16 cellular contexts compared by ENCODE assay signal in the genomic region with DNA sequence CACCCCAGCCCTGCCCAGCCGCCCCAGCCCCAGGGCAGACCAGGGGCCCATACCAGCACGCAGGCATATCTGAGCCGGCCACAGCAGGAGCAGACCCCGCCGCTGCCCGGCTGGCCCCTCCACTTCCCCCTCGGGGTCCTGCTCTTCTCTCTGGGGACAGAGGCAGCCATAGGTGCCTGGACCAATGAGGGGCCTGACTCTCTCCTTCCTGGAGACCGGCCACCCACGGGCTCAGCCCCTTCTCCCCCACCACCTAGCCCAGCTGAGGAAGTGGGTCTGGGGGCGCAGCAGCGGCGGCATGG. TPM values are rescaled to one million over a fixed set of nuclear protein-coding genes. Genes with fewer than 3 reads are reported as not detected.
DNase-seq lines count a peak whose midpoint lies in the region; ATAC-seq and TF ChIP-seq lines count a peak whose summit lies in the region.
"Had no signal": no experiment of that assay in that cellular context is flagged by ENCODE, and none has a peak within 500 bp of the region (broad histone marks: within the 10 kb centered on the region; RNA-seq: fewer than 3 reads in every experiment).

No MANE protein-coding gene starts in this region.

- H3K36me3 Mint-ChIP-seq in T-helper 2 cell treated with Interferon-gamma antibody and Interleukin-4, amounts not matched to agents 5 μg/mL and 100 μg/mL, for 36 hours (ENCODE audit: low read depth), result peaks cover 64% of the 10 kb centered on the region
- peaks cover 85% of the 10 kb centered on the region for H3K36me3 Mint-ChIP-seq in central memory CD8-positive, alpha-beta T cell (ENCODE audit: insufficient read depth)

- H3K9me3 ChIP-seq in Karpas-422 (ENCODE audit: low read length) (no peaks in the 10 kb centered on the region), A673 (ENCODE audit: low read depth, low read length, poor library complexity, severe bottlenecking) (no peaks in the 10 kb centered on the region)
- H3K9me3 ChIP-seq: suprapubic skin had no signal

- H3K27me3 ChIP-seq in Karpas-422 (ENCODE audit: low read length), result no peaks in the 10 kb centered on the region
- no peaks in the 10 kb centered on the region for H3K27me3 ChIP-seq in A673 (replicated peaks; ENCODE audit: insufficient read depth, low read depth, low read length, poor library complexity)
- H3K27me3 ChIP-seq: suprapubic skin had no signal

- peak overlapping the region; percentile 96 for H3K9ac ChIP-seq in Karpas-422 (ENCODE audit: low read length)

- BruUV-seq in A673 (replicated peaks; lab: Mats Ljungman, UMichigan), result no TSS peak

- H3K4me2 ChIP-seq in Karpas-422 (ENCODE audit: low read depth, low read length, poor library complexity, severe bottlenecking), result peak overlapping the region; percentile 98

- ATAC-seq in central memory CD8-positive, alpha-beta T cell (replicated peaks; ENCODE audit: extremely low read depth, poor library complexity, severe bottlenecking), result no peak
- ATAC-seq in sciatic nerve (no peak), HG02623 (IDR thresholded peaks at IDR 0.05; ENCODE audit: unreplicated experiment) (no peak)

- H3K9me3 Mint-ChIP-seq in T-helper 2 cell treated with Interferon-gamma antibody and Interleukin-4, amounts not matched to agents 5 μg/mL and 100 μg/mL, for 36 hours, result no peaks in the 10 kb centered on the region
- no peaks in the 10 kb centered on the region for H3K9me3 Mint-ChIP-seq in central memory CD8-positive, alpha-beta T cell

- no peaks in the 10 kb centered on the region for H3K9me2 ChIP-seq in Karpas-422 (replicated peaks; ENCODE audit: insufficient read depth, low read length)

- H3K27ac ChIP-seq in Karpas-422 (ENCODE audit: low read length), result peak overlapping the region; percentile 92
- no peak overlapping the region for H3K27ac ChIP-seq in A673 (ENCODE audit: low read depth, low read length, poor library complexity, severe bottlenecking)

- peaks cover 43% of the 10 kb centered on the region for H3K79me2 ChIP-seq in Karpas-422 (ENCODE audit: low read length)

- POLR2A ChIA-PET in A673 (lab: Charles Lee; ENCODE audit: low non-redundant PET), result no interaction called here

- peaks cover 15% of the 10 kb centered on the region for H3K36me3 ChIP-seq in Karpas-422 (ENCODE audit: insufficient read depth, low read length)
- no peaks in the 10 kb centered on the region for H3K36me3 ChIP-seq in A673 (ENCODE audit: insufficient read depth, low read length, poor library complexity, severe bottlenecking)

- no peak for DNase-seq in T-helper 2 cell treated with Interferon-gamma antibody and Interleukin-4, amounts not matched to agents 5 μg/mL and 100 μg/mL, for 36 hours (ENCODE audit: low spot score)
- DNase-seq in T-helper 2 cell, result no peak
- no peak for DNase-seq in Karpas-422
- no peak for DNase-seq in central memory CD8-positive, alpha-beta T cell (ENCODE audit: low spot score in 2 of 2)
- peak; percentile 55 for DNase-seq in sciatic nerve (ENCODE audit: low spot score)
- DNase-seq in A673 (ENCODE audit: low spot score), result no peak
- no peak for DNase-seq in germinal center (ENCODE audit: low spot score)
- DNase-seq: 8988T, DMS 273 treated with DMSO at 0.1 percent for 48 hours, H7, mammary epithelial cell, NCI-H187 treated with DMSO at 0.1 percent for 48 hours had no signal

- peaks cover 54% of the 10 kb centered on the region for H3K4me1 Mint-ChIP-seq in T-helper 2 cell treated with Interferon-gamma antibody and Interleukin-4, amounts not matched to agents 5 μg/mL and 100 μg/mL, for 36 hours (ENCODE audit: low read depth)
- peaks cover 63% of the 10 kb centered on the region for H3K4me1 Mint-ChIP-seq in central memory CD8-positive, alpha-beta T cell

- peak overlapping the region; percentile 88 for H3K4me3 ChIP-seq in Karpas-422 (ENCODE audit: low read length)
- no peak overlapping the region for H3K4me3 ChIP-seq in A673 (ENCODE audit: low read depth, low read length, poor library complexity, severe bottlenecking)
- H3K4me3 ChIP-seq: suprapubic skin had no signal

- CTCF ChIA-PET in A673 (lab: Charles Lee), result no interaction called here

- H3K27me3 Mint-ChIP-seq in T-helper 2 cell treated with Interferon-gamma antibody and Interleukin-4, amounts not matched to agents 5 μg/mL and 100 μg/mL, for 36 hours (ENCODE audit: low read depth), result no peaks in the 10 kb centered on the region
- H3K27me3 Mint-ChIP-seq in central memory CD8-positive, alpha-beta T cell, result no peaks in the 10 kb centered on the region

- H4K20me1 ChIP-seq in Karpas-422 (ENCODE audit: insufficient read depth, low read depth, low read length), result peaks cover 6% of the 10 kb centered on the region; the same call in 1 of the 2 replicates

- intact Hi-C loops in sciatic nerve (cut with DNase I), result loop anchor here (10.0 kb wide), 1 partner anchor 240 kb away; the partner anchor contains the start of gene SOCS3
- intact Hi-C loops in A673 (cut with micrococcal nuclease; ENCODE audit: unreplicated experiment), result loop anchor here (5.0 kb wide), 1 partner anchor 43 kb away; the partner anchor contains the start of gene SYNGR2

- TF ChIP-seq CTCF in A673 (conservative IDR thresholded peaks at IDR 0.05; ENCODE audit: low read depth, low read length), result no peak

- H3K4me1 ChIP-seq in Karpas-422 (ENCODE audit: low read length), result peaks cover 58% of the 10 kb centered on the region
- peaks cover 26% of the 10 kb centered on the region for H3K4me1 ChIP-seq in A673 (ENCODE audit: insufficient read depth, low read length, poor library complexity, severe bottlenecking)

- H2AFZ ChIP-seq in Karpas-422 (ENCODE audit: low read length), result no peak overlapping the region

- H3K4me3 Mint-ChIP-seq in T-helper 2 cell treated with Interferon-gamma antibody and Interleukin-4, amounts not matched to agents 5 μg/mL and 100 μg/mL, for 36 hours, result peak overlapping the region; percentile 93
- peak overlapping the region; percentile 100 for H3K4me3 Mint-ChIP-seq in central memory CD8-positive, alpha-beta T cell

- peak overlapping the region; percentile 41 for H3K27ac Mint-ChIP-seq in T-helper 2 cell treated with Interferon-gamma antibody and Interleukin-4, amounts not matched to agents 5 μg/mL and 100 μg/mL, for 36 hours
- H3K27ac Mint-ChIP-seq in central memory CD8-positive, alpha-beta T cell (ENCODE audit: low read depth), result peak overlapping the region; percentile 84
- H3K27ac Mint-ChIP-seq: progenitor cell of endocrine pancreas had no signal

RNA-seq across cellular contexts. Expression of gene TMC6, which starts 3.8 kb away (rescaled TPM):
- total RNA-seq in Karpas-422 (2014; rRNA removed; shearing (Covaris generic); ENCODE audit: low replicate concordance), result 70.7 and 179 TPM in 2 replicates
- 95.0 TPM for total RNA-seq in sciatic nerve
- total RNA-seq in A673 (2021), result 21.2 and 22.9 TPM in 2 replicates

RNA-seq across cellular contexts. Expression of gene TMC8, which starts 5.8 kb away (rescaled TPM):
- 57.9 and 113 TPM in 2 replicates for total RNA-seq in Karpas-422 (2014; rRNA removed; shearing (Covaris generic); ENCODE audit: low replicate concordance)
- 12.5 TPM for total RNA-seq in sciatic nerve
- 0.32 and 1.0 TPM in 2 replicates for total RNA-seq in A673 (2021)

RNA-seq across cellular contexts. Expression of gene C17orf99, which starts 21.4 kb away (rescaled TPM):
- not detected in 2 replicates for total RNA-seq in Karpas-422 (2014; rRNA removed; shearing (Covaris generic); ENCODE audit: low replicate concordance)
- total RNA-seq in sciatic nerve, result 0.71 TPM
- not detected in 2 replicates for total RNA-seq in A673 (2021)
- total RNA-seq: endothelial cell of umbilical vein, H7, progenitor cell of endocrine pancreas had no signal

RNA-seq across cellular contexts. Expression of gene SYNGR2, which starts 43.6 kb away (rescaled TPM):
- total RNA-seq in Karpas-422 (2014; rRNA removed; shearing (Covaris generic); ENCODE audit: low replicate concordance), result 31.9 and 33.6 TPM in 2 replicates
- total RNA-seq in sciatic nerve (73.6 TPM), A673 (2021) (55.3 and 59.7 TPM in 2 replicates)
